ENCODE assay signal across 9 cellular contexts in genomic region chr18:50836521-50836957, GRCh38.
DNase-seq lines count a peak whose midpoint lies in the region; ATAC-seq and TF ChIP-seq lines count a peak whose summit lies in the region.
"Had no signal": no experiment of that assay in that cellular context is flagged by ENCODE, and none has a peak within 500 bp of the region (broad histone marks: within the 10 kb centered on the region; RNA-seq: fewer than 3 reads in every experiment).

No MANE protein-coding gene starts in this region.

- H3K4me1 ChIP-seq in neutrophil (ENCODE audit: control insufficient read depth in 1 of 2, insufficient read depth in 1 of 2, low read depth in 1 of 2, low read length in 1 of 2) = peaks cover 16 to 17% of the 10 kb centered on the region in 2 experiments

- ATAC-seq in GM21528 (IDR thresholded peaks at IDR 0.05; ENCODE audit: low FRiP score, unreplicated experiment) (no peak), HG03460 (IDR thresholded peaks at IDR 0.05; ENCODE audit: unreplicated experiment) (no peak)

- no peak overlapping the region for H3K4me3 ChIP-seq in GM12865 (ENCODE audit: low read depth, low read length)
- peak overlapping the region; percentile 24 to 25 for H3K4me3 ChIP-seq in neutrophil (ENCODE audit: low read depth in 1 of 2, low read length in 1 of 2)

- no peaks in the 10 kb centered on the region for H3K27me3 ChIP-seq in neutrophil

- TF ChIP-seq CTCF in GM12865 (IDR thresholded peaks at IDR 0.05; ENCODE audit: insufficient read depth, low read depth, low read length, missing control alignments) (no peak), neutrophil (IDR thresholded peaks at IDR 0.05) (no peak)

- H3K36me3 ChIP-seq in neutrophil = no peaks in the 10 kb centered on the region

- H3K9me3 ChIP-seq in neutrophil = no peaks in the 10 kb centered on the region

- H3K27ac ChIP-seq in neutrophil = peak overlapping the region; percentile 69

- DNase-seq in GM12865 (ENCODE audit: low read depth) (peak; percentile 39), NAMALWA (ENCODE audit: low spot score) (peak; percentile 43), amniotic epithelial cell (ENCODE audit: low read depth) (peak; percentile 87), NCI-H2227 treated with DMSO at 0.1 percent for 48 hours (lab: John Stamatoyannopoulos, UW) (no peak), HuH-7 (ENCODE audit: low spot score) (no peak)
- DNase-seq: activated gamma-delta T cell had no signal

Comparison
In these comparisons a context has a peak if more than half of its experiments do, and no peak if none do; other contexts are left out.
1. DNase-seq: peak in GM12865 (single experiment), NAMALWA (single experiment) and amniotic epithelial cell (single experiment); none in NCI-H2227 treated with DMSO at 0.1 percent for 48 hours (single experiment) and HuH-7 (single experiment).